Comparison of ENCODE assay signal across 8 cellular contexts in the genomic region with DNA sequence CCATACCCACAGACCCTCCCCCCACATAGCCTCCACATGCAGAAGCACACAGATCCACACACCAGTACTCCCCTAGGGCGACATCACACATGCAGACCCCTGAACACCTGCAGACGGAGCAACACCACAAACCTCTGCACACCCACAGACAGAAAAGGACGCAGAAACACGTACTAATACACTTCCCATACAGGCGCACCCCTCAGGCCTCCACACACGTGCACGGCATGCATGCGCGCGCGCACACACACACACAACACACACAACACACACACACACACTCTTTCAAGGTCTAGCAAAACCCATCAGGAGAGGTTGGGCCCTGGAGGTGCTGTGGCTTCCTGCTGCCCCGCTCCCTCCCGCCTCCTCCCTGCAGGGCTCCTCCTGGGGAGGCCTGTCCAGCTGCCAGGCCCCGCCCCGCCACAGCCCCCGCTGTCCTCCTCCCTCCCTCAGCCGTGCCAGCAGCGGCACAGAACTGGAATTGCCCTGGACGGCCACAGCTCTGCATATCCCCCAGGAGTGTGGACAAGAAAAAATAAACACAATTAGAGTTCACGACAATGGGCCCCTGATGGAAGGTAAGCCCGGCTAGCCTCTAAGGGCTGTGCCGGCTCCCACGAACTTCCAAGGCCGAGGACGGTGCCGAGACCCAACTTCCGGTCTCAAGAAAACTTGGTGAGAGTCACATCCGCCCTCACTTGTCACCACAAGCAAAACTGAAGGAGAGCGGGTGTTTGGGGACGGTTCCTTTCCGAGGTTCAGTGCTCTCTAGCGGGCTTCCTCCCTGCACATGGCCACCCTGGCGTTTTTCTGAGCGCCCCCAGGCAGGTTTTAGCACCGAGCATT.
A peak's percentile ranks its signal among the peaks of the same experiment; 100 is the strongest.
DNase-seq lines count a peak whose midpoint lies in the region; ATAC-seq and TF ChIP-seq lines count a peak whose summit lies in the region.

No MANE protein-coding gene starts in this region.

- H3K4me2 ChIP-seq in BLaER1 = peak overlapping the region; percentile 89

- DNase-seq in GM19238 (ENCODE audit: insufficient read length, low spot score) = peak; percentile 82
- peak; percentile 99 for DNase-seq in OCI-M1 (lab: John Stamatoyannopoulos, UW)
- peak; percentile 45 for DNase-seq in activated T-cell treated with anti-CD3 and anti-CD28 coated beads for 4 hours
- peak; percentile 92 for DNase-seq in erythroblast (lab: John Stamatoyannopoulos, UW)
- DNase-seq in stimulated activated CD8-positive, alpha-beta memory T cell treated with anti-CD3 and anti-CD28 coated beads, Interleukin-7, amount 100 ng/mL, for 48 hours (ENCODE audit: extremely low read depth in 1 of 2, low read depth in 1 of 2) = peak; percentile 62 to 74

- H3K27ac ChIP-seq in BLaER1 = peak overlapping the region; percentile 97

- H3K4me1 ChIP-seq in BLaER1 (peaks cover 76% of the 10 kb centered on the region), mucosa of stomach (ENCODE audit: control insufficient read depth, insufficient read depth, low read length) (peaks cover 35% of the 10 kb centered on the region)

- H3K4me3 ChIP-seq in BLaER1 (peak overlapping the region; percentile 88), mucosa of stomach (ENCODE audit: low read length) (peak overlapping the region; percentile 18)

- no peaks in the 10 kb centered on the region for H3K27me3 ChIP-seq in BLaER1
- no peaks in the 10 kb centered on the region for H3K27me3 ChIP-seq in mucosa of stomach (ENCODE audit: control insufficient read depth, insufficient read depth, low read length)

- peak; percentile 57 for ATAC-seq in HG03378 (IDR thresholded peaks at IDR 0.05; ENCODE audit: unreplicated experiment)

- H3K9ac ChIP-seq in BLaER1 (peak overlapping the region; percentile 98), mucosa of stomach (ENCODE audit: low read length) (peak overlapping the region; percentile 88)

- no peaks in the 10 kb centered on the region for H3K9me3 ChIP-seq in BLaER1
- no peaks in the 10 kb centered on the region for H3K9me3 ChIP-seq in mucosa of stomach (ENCODE audit: control insufficient read depth, low read length)

- TF ChIP-seq POLR2A in erythroblast (IDR thresholded peaks at IDR 0.05; ENCODE audit: low read length) = peak; percentile 75

- peaks cover 32% of the 10 kb centered on the region for H4K20me1 ChIP-seq in BLaER1

- H3K36me3 ChIP-seq in BLaER1 (peaks cover 31% of the 10 kb centered on the region), mucosa of stomach (ENCODE audit: control insufficient read depth, insufficient read depth, low read length) (peaks cover 10% of the 10 kb centered on the region)

Comparison
In these comparisons a context has a peak if more than half of its experiments do, and no peak if none do; other contexts are left out.
1. Peak in every context shown above with its lines: DNase-seq, ATAC-seq, H3K4me3 ChIP-seq and H3K27ac ChIP-seq.
2. DNase-seq: peak in every context shown above with its lines; median percentile 99 in OCI-M1; 92 in erythroblast; 82 in GM19238; 68 in stimulated activated CD8-positive, alpha-beta memory T cell treated with anti-CD3 and anti-CD28 coated beads, Interleukin-7, amount 100 ng/mL, for 48 hours; 45 in activated T-cell treated with anti-CD3 and anti-CD28 coated beads for 4 hours.